In the genomic region with DNA sequence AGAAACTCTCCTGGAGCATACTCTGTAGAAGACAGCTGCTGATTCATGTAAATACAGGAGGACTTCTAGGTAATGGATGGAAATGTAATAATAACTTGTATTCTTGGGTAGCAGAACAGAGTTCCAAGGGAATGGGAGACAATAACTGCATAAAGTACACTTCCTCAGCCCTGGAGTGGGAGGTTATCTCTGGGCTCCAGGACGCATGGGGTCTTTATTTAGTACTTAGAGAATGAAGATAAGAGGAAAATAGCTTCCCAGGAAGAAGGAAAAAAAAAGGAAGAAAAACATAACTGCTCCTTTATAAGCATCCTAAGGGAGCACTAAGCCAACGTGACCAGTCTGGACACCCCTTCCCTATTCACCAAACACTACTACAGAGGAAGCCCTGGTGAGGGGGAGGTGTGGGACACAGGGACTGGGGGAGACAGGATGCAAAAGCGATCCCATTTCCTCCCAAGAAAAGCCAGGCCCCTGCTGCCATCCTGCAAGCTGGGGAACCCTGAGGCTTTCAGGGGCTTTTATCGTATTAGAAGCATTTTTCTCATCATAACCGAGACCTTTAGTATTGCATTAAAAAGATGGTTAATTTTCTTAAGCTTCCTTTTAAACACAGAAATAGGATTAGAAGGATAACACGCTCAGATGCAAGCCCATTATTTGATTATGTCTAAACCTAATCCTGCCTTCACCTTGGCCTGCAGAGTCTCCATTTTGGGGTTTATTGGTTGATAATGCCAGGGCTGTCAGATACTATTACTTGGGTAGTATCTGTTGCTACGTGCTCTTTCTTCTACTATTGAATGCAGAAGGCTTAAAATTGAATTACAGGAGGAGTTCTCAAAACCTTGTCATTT, we compare ENCODE assay signal across 21 cellular contexts.
DNase-seq lines count a peak whose midpoint lies in the region; ATAC-seq, FAIRE-seq and TF ChIP-seq lines count a peak whose summit lies in the region.
"Had no signal": no experiment of that assay in that cellular context is flagged by ENCODE, and none has a peak within 500 bp of the region (broad histone marks: within the 10 kb centered on the region; RNA-seq: fewer than 3 reads in every experiment).

No MANE protein-coding gene starts in this region.

- TF ChIP-seq CTCF in BE2C (IDR thresholded peaks at IDR 0.05; ENCODE audit: low read depth, low read length) (no peak), kidney (IDR thresholded peaks at IDR 0.05; ENCODE audit: borderline replicate concordance, extremely low read depth, insufficient read depth) (no peak)

- ATAC-seq in activated T-cell treated with anti-CD3 and anti-CD28 coated beads, Interleukin-2, amount 50 U/mL, for 72 hours (replicated peaks in 1 of 2), result no peak
- no peak for ATAC-seq in activated T-cell treated with anti-CD3 and anti-CD28 coated beads, Interleukin-2, amount 50 U/mL, for 4 hours
- ATAC-seq in T-helper 17 cell, result no peak
- ATAC-seq in left lobe of liver, result peak; percentile 52
- ATAC-seq: PC-3 had no signal

- peaks cover 72% of the 10 kb centered on the region for H3K4me1 ChIP-seq in BE2C
- H3K4me1 ChIP-seq in kidney (ENCODE audit: control insufficient read depth in 1 of 2, insufficient read depth in 1 of 2, low read depth in 1 of 2, low read length in 2 of 2), result peaks cover 0 to 6% of the 10 kb centered on the region in 2 donors

- H3K4me3 ChIP-seq in BE2C (ENCODE audit: low read depth, low read length), result no peak overlapping the region
- H3K4me3 ChIP-seq in kidney (ENCODE audit: low read length in 2 of 2), result no peak overlapping the region
- H3K4me3 ChIP-seq: GM12878, GM23248 had no signal

- no peak for FAIRE-seq in kidney (lab: Jason Lieb, UNC)
- FAIRE-seq: GM12878, GM18507 had no signal

- H3K9me3 ChIP-seq in BE2C, result no peaks in the 10 kb centered on the region
- no peaks in the 10 kb centered on the region for H3K9me3 ChIP-seq in T-helper 17 cell (ENCODE audit: control insufficient read depth, low read length, poor library complexity, severe bottlenecking)
- H3K9me3 ChIP-seq in kidney (ENCODE audit: control insufficient read depth in 1 of 2, low read length in 2 of 2), result no peaks in the 10 kb centered on the region

- H3K9ac ChIP-seq in kidney (ENCODE audit: low read length in 2 of 2), result no peak overlapping the region
- H3K9ac ChIP-seq: GM23248 had no signal

- H3K9me3 Mint-ChIP-seq in activated T-cell treated with anti-CD3 and anti-CD28 coated beads, Interleukin-2, amount 50 U/mL, for 72 hours, result peaks cover 0 to 2% of the 10 kb centered on the region in 2 donors
- H3K9me3 Mint-ChIP-seq in activated T-cell treated with anti-CD3 and anti-CD28 coated beads, Interleukin-2, amount 50 U/mL, for 4 hours, result peaks cover 3% of the 10 kb centered on the region
- H3K9me3 Mint-ChIP-seq: CD4-positive, alpha-beta memory T cell had no signal

- intact Hi-C loops in kidney (cut with DNase I), result no loop called here

- H3K27me3 Mint-ChIP-seq in activated T-cell treated with anti-CD3 and anti-CD28 coated beads, Interleukin-2, amount 50 U/mL, for 72 hours (ENCODE audit: low read depth), result no peaks in the 10 kb centered on the region
- H3K27me3 Mint-ChIP-seq in activated T-cell treated with anti-CD3 and anti-CD28 coated beads, Interleukin-2, amount 50 U/mL, for 4 hours (ENCODE audit: low read depth), result no peaks in the 10 kb centered on the region
- H3K27me3 Mint-ChIP-seq in T-helper 17 cell, result no peaks in the 10 kb centered on the region
- H3K27me3 Mint-ChIP-seq: B cell; CD4-positive, alpha-beta memory T cell had no signal

- DNase-seq in activated T-cell treated with anti-CD3 and anti-CD28 coated beads, Interleukin-2, amount 50 U/mL, for 72 hours, result no peak
- DNase-seq in activated T-cell treated with anti-CD3 and anti-CD28 coated beads, Interleukin-2, amount 50 U/mL, for 4 hours, result no peak
- DNase-seq in BE2C (peak; percentile 83), T-helper 17 cell (no peak), left lobe of liver (ENCODE audit: low spot score) (no peak), HCEC 1CT (no peak), kidney (no peak), mesenteric fat pad (ENCODE audit: low spot score) (no peak)
- DNase-seq: CD4-positive, alpha-beta memory T cell; DND-41; GDM1; GM23248; KBM-7; NCI-H1417 treated with DMSO at 0.1 percent for 48 hours; NCI-H1930; NCI-H69; PC-3 had no signal

- no peak overlapping the region for H3K4me3 Mint-ChIP-seq in activated T-cell treated with anti-CD3 and anti-CD28 coated beads, Interleukin-2, amount 50 U/mL, for 72 hours
- H3K4me3 Mint-ChIP-seq in activated T-cell treated with anti-CD3 and anti-CD28 coated beads, Interleukin-2, amount 50 U/mL, for 4 hours, result no peak overlapping the region
- H3K4me3 Mint-ChIP-seq in T-helper 17 cell, result no peak overlapping the region
- H3K4me3 Mint-ChIP-seq: B cell; CD4-positive, alpha-beta memory T cell had no signal

- H3K27ac Mint-ChIP-seq in activated T-cell treated with anti-CD3 and anti-CD28 coated beads, Interleukin-2, amount 50 U/mL, for 72 hours, result peak overlapping the region; percentile 25
- peak overlapping the region; percentile 63 for H3K27ac Mint-ChIP-seq in T-helper 17 cell
- H3K27ac Mint-ChIP-seq: B cell had no signal

- H3K36me3 ChIP-seq in BE2C (peaks cover 73% of the 10 kb centered on the region), kidney (ENCODE audit: control insufficient read depth in 1 of 2, insufficient read depth in 2 of 2, low read length in 2 of 2) (peaks cover 2 to 3% of the 10 kb centered on the region in 2 donors)

- no peaks in the 10 kb centered on the region for H3K27me3 ChIP-seq in BE2C

- peaks cover 0 to 2% of the 10 kb centered on the region in 2 donors for H3K36me3 Mint-ChIP-seq in activated T-cell treated with anti-CD3 and anti-CD28 coated beads, Interleukin-2, amount 50 U/mL, for 72 hours (ENCODE audit: insufficient read depth in 2 of 2)
- H3K36me3 Mint-ChIP-seq in activated T-cell treated with anti-CD3 and anti-CD28 coated beads, Interleukin-2, amount 50 U/mL, for 4 hours (ENCODE audit: insufficient read depth), result peaks cover 20% of the 10 kb centered on the region
- H3K36me3 Mint-ChIP-seq in T-helper 17 cell (ENCODE audit: low read depth), result peaks cover 6% of the 10 kb centered on the region

- peaks cover 39% of the 10 kb centered on the region for H3K4me1 Mint-ChIP-seq in activated T-cell treated with anti-CD3 and anti-CD28 coated beads, Interleukin-2, amount 50 U/mL, for 72 hours (ENCODE audit: low read depth)
- peaks cover 35% of the 10 kb centered on the region for H3K4me1 Mint-ChIP-seq in activated T-cell treated with anti-CD3 and anti-CD28 coated beads, Interleukin-2, amount 50 U/mL, for 4 hours (ENCODE audit: low read depth)
- H3K4me1 Mint-ChIP-seq in T-helper 17 cell, result peaks cover 24% of the 10 kb centered on the region

- H3K27ac ChIP-seq in kidney (ENCODE audit: low read depth in 2 of 2, low read length in 2 of 2), result no peak overlapping the region
- H3K27ac ChIP-seq: 22Rv1, GM23248 had no signal
